19 cellular contexts compared by ENCODE assay signal in the genomic region with DNA sequence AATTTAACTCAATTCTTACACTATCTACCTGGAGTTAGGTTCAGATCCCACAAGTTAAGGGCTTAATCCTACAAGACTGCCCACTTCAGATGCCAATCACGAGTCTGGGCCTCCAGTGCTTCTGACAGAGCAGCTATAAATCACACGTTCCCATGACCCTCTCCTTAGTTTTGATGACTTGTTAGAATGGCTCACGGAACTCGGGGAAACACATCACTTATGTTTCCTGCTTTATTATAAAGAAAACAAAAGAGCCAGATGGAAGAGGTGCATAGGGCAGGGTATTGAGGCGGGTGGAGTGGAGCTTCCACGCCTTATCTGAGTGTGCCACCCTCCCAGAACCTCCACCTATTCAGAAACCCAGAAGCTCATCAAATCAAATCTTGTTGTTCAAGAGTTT.
DNase-seq lines count a peak whose midpoint lies in the region; ATAC-seq and TF ChIP-seq lines count a peak whose summit lies in the region.
"Had no signal": no experiment of that assay in that cellular context is flagged by ENCODE, and none has a peak within 500 bp of the region (broad histone marks: within the 10 kb centered on the region; RNA-seq: fewer than 3 reads in every experiment).

No MANE protein-coding gene starts in this region.

- CTCF ChIA-PET in SK-N-SH (lab: Yijun Ruan, JAX): interaction anchor here (0.8 to 1.4 kb wide), 4 partner anchors 8 to 541 kb away, joined by 3 to 5 read pairs (median 4); no protein-coding TSS in a partner anchor

- no peaks in the 10 kb centered on the region for H4K20me1 ChIP-seq in SK-N-SH (ENCODE audit: insufficient read depth)
- H4K20me1 ChIP-seq in smooth muscle cell (ENCODE audit: low read depth): no peaks in the 10 kb centered on the region

- TF ChIP-seq CTCF in SK-N-SH (IDR thresholded peaks at IDR 0.05) (no peak), brain microvascular endothelial cell (IDR thresholded peaks at IDR 0.05; ENCODE audit: low read depth, low read length, missing control alignments) (no peak), smooth muscle cell (IDR thresholded peaks at IDR 0.05; ENCODE audit: borderline replicate concordance, insufficient read depth, poor library complexity, severe bottlenecking) (no peak)

- H3K27ac Mint-ChIP-seq in activated T-helper 2 cell treated with anti-CD3 and anti-CD28 coated beads, Interferon-gamma antibody, Interleukin-2, Interleukin-4, amounts not matched to agents 10 μg/mL and 5 μg/mL and 100 μg/mL, durations not matched to agents 14 hours and 24 hours and 36 hours: no peak overlapping the region
- H3K27ac Mint-ChIP-seq: activated T-helper 1 cell treated with anti-CD3 and anti-CD28 coated beads, Interleukin-12 subunit alpha, Interleukin-12 subunit beta, Interleukin-2, Interleukin-4 antibody, amounts not matched to agents 30 ng/mL and 10 ng/mL and 1 ng/mL, durations not matched to agents 14 hours and 24 hours and 36 hours; stimulated activated memory B cell treated with anti-CD40 and anti-IgM and Interleukin-4, amounts not matched to agents 10 μg/mL and 1 μg/mL and 100 μg/mL, for 72 hours had no signal

- H3K79me2 ChIP-seq in SK-N-SH (ENCODE audit: insufficient read depth) (no peaks in the 10 kb centered on the region), smooth muscle cell (ENCODE audit: low read depth) (no peaks in the 10 kb centered on the region)

- H3K4me2 ChIP-seq in SK-N-SH (no peak overlapping the region), smooth muscle cell (no peak overlapping the region)

- H3K4me1 ChIP-seq in SK-N-SH (ENCODE audit: control insufficient read depth in 1 of 2, insufficient read depth in 2 of 2, low read depth in 1 of 2, low read length in 1 of 2) (peaks cover 2 to 12% of the 10 kb centered on the region in 2 experiments; a peak in 3 of 4 replicates), smooth muscle cell (ENCODE audit: low read depth) (peaks cover 14% of the 10 kb centered on the region)
- H3K4me1 ChIP-seq: BE2C, vagina had no signal

- H3K9me2 ChIP-seq in SK-N-SH: no peaks in the 10 kb centered on the region

- H3K4me1 Mint-ChIP-seq in activated T-helper 2 cell treated with anti-CD3 and anti-CD28 coated beads, Interferon-gamma antibody, Interleukin-2, Interleukin-4, amounts not matched to agents 10 μg/mL and 5 μg/mL and 100 μg/mL, durations not matched to agents 14 hours and 24 hours and 36 hours (ENCODE audit: low read depth): peaks cover 28% of the 10 kb centered on the region
- H3K4me1 Mint-ChIP-seq: stimulated activated memory B cell treated with anti-CD40 and anti-IgM and Interleukin-4, amounts not matched to agents 10 μg/mL and 1 μg/mL and 100 μg/mL, for 72 hours had no signal

- no peaks in the 10 kb centered on the region for H3K9me3 Mint-ChIP-seq in activated T-helper 2 cell treated with anti-CD3 and anti-CD28 coated beads, Interferon-gamma antibody, Interleukin-2, Interleukin-4, amounts not matched to agents 10 μg/mL and 5 μg/mL and 100 μg/mL, durations not matched to agents 14 hours and 24 hours and 36 hours
- H3K9me3 Mint-ChIP-seq: activated T-helper 1 cell treated with anti-CD3 and anti-CD28 coated beads, Interleukin-12 subunit alpha, Interleukin-12 subunit beta, Interleukin-2, Interleukin-4 antibody, amounts not matched to agents 30 ng/mL and 10 ng/mL and 1 ng/mL, durations not matched to agents 14 hours and 24 hours and 36 hours; stimulated activated memory B cell treated with anti-CD40 and anti-IgM and Interleukin-4, amounts not matched to agents 10 μg/mL and 1 μg/mL and 100 μg/mL, for 72 hours had no signal

- no peak overlapping the region for H3K4me3 ChIP-seq in SK-N-SH (ENCODE audit: low read depth in 2 of 2, low read length in 1 of 2)
- H3K4me3 ChIP-seq in brain microvascular endothelial cell (ENCODE audit: low read depth, low read length): no peak overlapping the region
- H3K4me3 ChIP-seq in smooth muscle cell: no peak overlapping the region
- H3K4me3 ChIP-seq: sigmoid colon, vagina had no signal

- H3K9me3 ChIP-seq in SK-N-SH (no peaks in the 10 kb centered on the region), smooth muscle cell (replicated peaks; ENCODE audit: low read depth) (no peaks in the 10 kb centered on the region)
- H3K9me3 ChIP-seq: BE2C, sigmoid colon, vagina had no signal

- H3F3A ChIP-seq in SK-N-SH (replicated peaks; ENCODE audit: insufficient read depth) (peaks cover 27% of the 10 kb centered on the region), smooth muscle cell (ENCODE audit: low read depth) (no peaks in the 10 kb centered on the region)

- H2AFZ ChIP-seq in SK-N-SH (ENCODE audit: low read depth) (peak overlapping the region; percentile 53; the same call in 1 of the 2 replicates), smooth muscle cell (ENCODE audit: low read depth) (no peak overlapping the region)

- peak overlapping the region in 1 of 2 experiments; percentile 80; a peak in 2 of 4 replicates for H3K27ac ChIP-seq in SK-N-SH (ENCODE audit: low read depth in 2 of 2, low read length in 1 of 2)
- peak overlapping the region; percentile 70 for H3K27ac ChIP-seq in brain microvascular endothelial cell
- H3K27ac ChIP-seq in smooth muscle cell (ENCODE audit: low read depth): peak overlapping the region; percentile 87
- H3K27ac ChIP-seq: RWPE1, sigmoid colon, vagina had no signal

- no peak for TF ChIP-seq RAD21 in SK-N-SH (IDR thresholded peaks at IDR 0.05; ENCODE audit: low read length)

- intact Hi-C loops in activated T-helper 2 cell treated with anti-CD3 and anti-CD28 coated beads, Interferon-gamma antibody, Interleukin-2, Interleukin-4, amounts not matched to agents 10 μg/mL and 5 μg/mL and 100 μg/mL, durations not matched to agents 14 hours and 24 hours and 36 hours (cut with micrococcal nuclease): loop anchor here (2.0 kb wide), 1 partner anchor 97 kb away; no protein-coding TSS in a partner anchor

- in situ Hi-C loops in brain microvascular endothelial cell (cut with HindIII; ENCODE audit: low pct_ligation_motif_present, low sequenced_read_pairs): no loop called here

- ATAC-seq in SK-N-SH treated with all-trans-retinoic acid at 6 μM for 48 hours (no peak), GM21526 (IDR thresholded peaks at IDR 0.05; ENCODE audit: low FRiP score, unreplicated experiment) (no peak)
- ATAC-seq: stimulated activated memory B cell treated with anti-CD40 and anti-IgM and Interleukin-4, amounts not matched to agents 10 μg/mL and 1 μg/mL and 100 μg/mL, for 72 hours had no signal

- H3K9ac ChIP-seq in SK-N-SH: no peak overlapping the region
- no peak overlapping the region for H3K9ac ChIP-seq in smooth muscle cell (ENCODE audit: low read depth)

- no peak overlapping the region for H3K4me3 Mint-ChIP-seq in activated T-helper 2 cell treated with anti-CD3 and anti-CD28 coated beads, Interferon-gamma antibody, Interleukin-2, Interleukin-4, amounts not matched to agents 10 μg/mL and 5 μg/mL and 100 μg/mL, durations not matched to agents 14 hours and 24 hours and 36 hours (ENCODE audit: low read depth)
- H3K4me3 Mint-ChIP-seq: activated naive CD8-positive, alpha-beta T cell; activated T-helper 1 cell treated with anti-CD3 and anti-CD28 coated beads, Interleukin-12 subunit alpha, Interleukin-12 subunit beta, Interleukin-2, Interleukin-4 antibody, amounts not matched to agents 30 ng/mL and 10 ng/mL and 1 ng/mL, durations not matched to agents 14 hours and 24 hours and 36 hours; stimulated activated memory B cell treated with anti-CD40 and anti-IgM and Interleukin-4, amounts not matched to agents 10 μg/mL and 1 μg/mL and 100 μg/mL, for 72 hours had no signal

- no peak for TF ChIP-seq EP300 in SK-N-SH (IDR thresholded peaks at IDR 0.05; ENCODE audit: borderline replicate concordance in 1 of 2, low read depth in 1 of 2, low read length in 1 of 2)

- 94% methylated on average over 6 of the region's 6 CpGs for WGBS in SK-N-SH (ENCODE audit: low lambda C conversion rate)
- 77% methylated on average over 6 of the region's 6 CpGs for whole genome bisulfite sequencing in smooth muscle cell (ENCODE audit: low lambda C conversion rate)

- POLR2A ChIA-PET in SK-N-SH (lab: Yijun Ruan, JAX): no interaction called here

- H3K36me3 ChIP-seq in SK-N-SH (replicated peaks in 1 of 2; ENCODE audit: control insufficient read depth in 1 of 2, insufficient read depth in 2 of 2, low read length in 1 of 2) (no peaks in the 10 kb centered on the region), brain microvascular endothelial cell (replicated peaks) (no peaks in the 10 kb centered on the region), smooth muscle cell (ENCODE audit: low read depth) (no peaks in the 10 kb centered on the region)
- H3K36me3 ChIP-seq: BE2C, sigmoid colon, vagina had no signal

- no peaks in the 10 kb centered on the region for H3K27me3 ChIP-seq in SK-N-SH (ENCODE audit: insufficient read depth)
- H3K27me3 ChIP-seq in brain microvascular endothelial cell (replicated peaks): no peaks in the 10 kb centered on the region
- no peaks in the 10 kb centered on the region for H3K27me3 ChIP-seq in smooth muscle cell (ENCODE audit: low read depth)
- H3K27me3 ChIP-seq: BE2C, sigmoid colon, vagina had no signal

- H3K27me3 Mint-ChIP-seq in activated T-helper 2 cell treated with anti-CD3 and anti-CD28 coated beads, Interferon-gamma antibody, Interleukin-2, Interleukin-4, amounts not matched to agents 10 μg/mL and 5 μg/mL and 100 μg/mL, durations not matched to agents 14 hours and 24 hours and 36 hours (ENCODE audit: low read depth): peaks cover 1% of the 10 kb centered on the region

- H3K36me3 Mint-ChIP-seq in activated T-helper 2 cell treated with anti-CD3 and anti-CD28 coated beads, Interferon-gamma antibody, Interleukin-2, Interleukin-4, amounts not matched to agents 10 μg/mL and 5 μg/mL and 100 μg/mL, durations not matched to agents 14 hours and 24 hours and 36 hours (ENCODE audit: low read depth): no peaks in the 10 kb centered on the region
- H3K36me3 Mint-ChIP-seq: activated naive CD8-positive, alpha-beta T cell; stimulated activated memory B cell treated with anti-CD40 and anti-IgM and Interleukin-4, amounts not matched to agents 10 μg/mL and 1 μg/mL and 100 μg/mL, for 72 hours had no signal

- DNase-seq in SK-N-SH: no peak
- peak; percentile 27 for DNase-seq in brain microvascular endothelial cell
- DNase-seq in kidney tubule cell (ENCODE audit: low spot score): peak; percentile 45
- DNase-seq in smooth muscle cell (lab: John Stamatoyannopoulos, UW; ENCODE audit: unreplicated experiment): no peak
- DNase-seq in GM19238 (ENCODE audit: insufficient read length, low spot score): no peak
- no peak for DNase-seq in activated T-helper 2 cell treated with anti-CD3 and anti-CD28 coated beads, Interferon-gamma antibody, Interleukin-2, Interleukin-4, amounts not matched to agents 10 μg/mL and 5 μg/mL and 100 μg/mL, durations not matched to agents 14 hours and 24 hours and 36 hours (ENCODE audit: low spot score)
- DNase-seq: 8988T; activated CD4-positive, alpha-beta T cell treated with anti-CD3 and anti-CD28 coated beads for 4 hours; BE2C; KG1; NCI-H1048; sigmoid colon had no signal

TF ChIP-seq in SK-N-SH treated with all-trans-retinoic acid at 6 μM for 48 hours, 23 proteins besides CTCF, POLR2A, EP300 and RAD21 (continues in another document):
- TF ChIP-seq BACH2 (CRISPR knock-in tag; IDR thresholded peaks at IDR 0.05; ENCODE audit: borderline replicate concordance): no peak

Comparison
In these comparisons a context has a peak if more than half of its experiments do, and no peak if none do; other contexts are left out.
1. DNase-seq: peak in brain microvascular endothelial cell (single experiment) and kidney tubule cell (single experiment); none in SK-N-SH (single experiment), smooth muscle cell (single experiment), GM19238 (single experiment) and activated T-helper 2 cell treated with anti-CD3 and anti-CD28 coated beads, Interferon-gamma antibody, Interleukin-2, Interleukin-4, amounts not matched to agents 10 μg/mL and 5 μg/mL and 100 μg/mL, durations not matched to agents 14 hours and 24 hours and 36 hours (single experiment).